ENCODE assay signal across 8 cellular contexts in the genomic region with DNA sequence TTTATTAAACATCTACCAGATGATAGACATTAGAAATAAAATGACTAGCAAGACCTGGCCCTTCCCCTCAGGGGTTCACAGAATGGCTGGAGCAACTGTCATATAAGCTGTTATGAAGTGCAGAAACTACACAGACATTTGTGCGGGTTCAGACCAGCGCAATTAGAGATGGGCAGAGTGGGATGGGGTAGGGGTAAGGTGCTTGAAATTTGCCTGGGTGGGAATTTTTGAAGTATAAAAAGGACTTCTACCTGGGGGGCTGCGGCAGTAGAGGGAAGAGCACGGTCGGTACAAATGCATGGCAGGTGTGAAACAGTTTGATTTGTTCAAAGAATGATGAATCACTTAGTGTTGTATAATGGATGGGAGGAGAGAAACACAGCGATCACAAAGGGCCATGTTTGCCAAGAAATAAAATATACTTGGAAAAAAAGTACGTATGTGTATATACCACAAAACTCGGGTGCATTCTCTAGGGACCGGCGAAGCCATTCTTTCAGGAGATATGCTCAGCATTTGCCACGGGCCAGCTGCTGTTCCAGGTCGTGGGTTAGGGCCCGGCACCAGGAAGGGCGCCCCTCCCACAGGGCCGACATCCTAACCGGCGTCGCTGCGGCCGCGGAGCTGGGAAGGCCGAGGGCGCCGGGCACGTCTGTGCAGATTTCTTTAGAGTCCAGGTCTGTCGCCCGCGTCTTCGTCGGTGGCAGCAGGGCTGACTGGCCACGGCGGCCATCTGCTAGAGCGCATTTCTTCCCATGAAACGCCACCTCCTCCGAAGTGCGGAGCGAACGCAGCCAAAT. TPM values are rescaled to one million over a fixed set of nuclear protein-coding genes. Genes with fewer than 3 reads are reported as not detected.
DNase-seq lines count a peak whose midpoint lies in the region; ATAC-seq and TF ChIP-seq lines count a peak whose summit lies in the region.

No MANE protein-coding gene starts in this region.

- peak overlapping the region; percentile 87 to 93 for H3K4me3 ChIP-seq in gastroesophageal sphincter
- H3K4me3 ChIP-seq in neuron (ENCODE audit: low read length), result peak overlapping the region; percentile 84

- WGBS in gastroesophageal sphincter (ENCODE audit: low coverage in 1 of 2), 2 donors, result 14 to 17% methylated on average over 11 to 17 of the region's 38 CpGs

- peak overlapping the region; percentile 98 for H3K4me3 Mint-ChIP-seq in activated T-cell treated with anti-CD3 and anti-CD28 coated beads, Interleukin-2, amount 50 U/mL, for 24 hours

- TF ChIP-seq CTCF in gastroesophageal sphincter (IDR thresholded peaks at IDR 0.05), result no peak

- H3K27me3 ChIP-seq in gastroesophageal sphincter (no peaks in the 10 kb centered on the region), neuron (ENCODE audit: insufficient read depth, low read length) (no peaks in the 10 kb centered on the region)

- H3K36me3 ChIP-seq in gastroesophageal sphincter (peaks cover 0 to 43% of the 10 kb centered on the region in 2 donors), neuron (ENCODE audit: insufficient read depth, low read length) (peaks cover 27% of the 10 kb centered on the region)

- ATAC-seq in HG02610 (IDR thresholded peaks at IDR 0.05; ENCODE audit: unreplicated experiment) (peak; percentile 14), gastroesophageal sphincter (peak; percentile 20), GM18870 (IDR thresholded peaks at IDR 0.05; ENCODE audit: unreplicated experiment) (no peak)

- peak overlapping the region; percentile 69 for H2AFZ ChIP-seq in neuron (ENCODE audit: low read depth, low read length)

- H3K27me3 Mint-ChIP-seq in activated T-cell treated with anti-CD3 and anti-CD28 coated beads, Interleukin-2, amount 50 U/mL, for 24 hours, result no peaks in the 10 kb centered on the region

- H3K27ac Mint-ChIP-seq in activated T-cell treated with anti-CD3 and anti-CD28 coated beads, Interleukin-2, amount 50 U/mL, for 24 hours, result peak overlapping the region; percentile 97

- H3K4me1 ChIP-seq in gastroesophageal sphincter, result peaks cover 8 to 30% (median 8%) of the 10 kb centered on the region in 3 donors
- peaks cover 23% of the 10 kb centered on the region for H3K4me1 ChIP-seq in neuron (ENCODE audit: insufficient read depth, low read length)

- no peaks in the 10 kb centered on the region for H3K9me3 ChIP-seq in gastroesophageal sphincter
- H3K9me3 ChIP-seq in neuron (ENCODE audit: low read length), result no peaks in the 10 kb centered on the region

- H3K36me3 Mint-ChIP-seq in activated T-cell treated with anti-CD3 and anti-CD28 coated beads, Interleukin-2, amount 50 U/mL, for 24 hours (ENCODE audit: low read depth), result peaks cover 68% of the 10 kb centered on the region

- H3K27ac ChIP-seq in gastroesophageal sphincter, result peak overlapping the region; percentile 27 to 93 (median 88)

- peaks cover 47% of the 10 kb centered on the region for H3K4me1 Mint-ChIP-seq in activated T-cell treated with anti-CD3 and anti-CD28 coated beads, Interleukin-2, amount 50 U/mL, for 24 hours (ENCODE audit: low read depth)

- no peaks in the 10 kb centered on the region for H3K9me3 Mint-ChIP-seq in activated T-cell treated with anti-CD3 and anti-CD28 coated beads, Interleukin-2, amount 50 U/mL, for 24 hours

- TF ChIP-seq EP300 in gastroesophageal sphincter (IDR thresholded peaks at IDR 0.05), result no peak

- peak; percentile 25 to 49 (median 28) for DNase-seq in activated naive CD4-positive, alpha-beta T cell (lab: John Stamatoyannopoulos, UW)
- no peak for DNase-seq in activated naive CD4-positive, alpha-beta T cell treated with anti-CD3 and anti-CD28 coated beads, Interleukin-2, amount 50 U/mL, for 16 hours
- DNase-seq in NCI-H1417 treated with DMSO at 0.1 percent for 48 hours (lab: John Stamatoyannopoulos, UW), result peak; percentile 29
- peak; percentile 55 for DNase-seq in activated T-cell treated with anti-CD3 and anti-CD28 coated beads, Interleukin-2, amount 50 U/mL, for 24 hours

- TF ChIP-seq POLR2A in gastroesophageal sphincter (IDR thresholded peaks at IDR 0.05), result no peak

RNA-seq across cellular contexts. Expression of a gene that starts 0.8 kb away (rescaled TPM):
- total RNA-seq in gastroesophageal sphincter, result 100 to 1,000 TPM in 2 of 4 donors, 10 to 100 TPM in 2; 92.4 to 120 (median 98.5) TPM

RNA-seq across cellular contexts. Expression of a gene that starts 39.9 kb away (rescaled TPM):
- 10 to 100 TPM in 2 of 4 donors, 1 to 10 TPM in 2; 7.5 to 13.1 (median 10.0) TPM for total RNA-seq in gastroesophageal sphincter
